ENCODE assay signal across 1 cellular context in the genomic region with DNA sequence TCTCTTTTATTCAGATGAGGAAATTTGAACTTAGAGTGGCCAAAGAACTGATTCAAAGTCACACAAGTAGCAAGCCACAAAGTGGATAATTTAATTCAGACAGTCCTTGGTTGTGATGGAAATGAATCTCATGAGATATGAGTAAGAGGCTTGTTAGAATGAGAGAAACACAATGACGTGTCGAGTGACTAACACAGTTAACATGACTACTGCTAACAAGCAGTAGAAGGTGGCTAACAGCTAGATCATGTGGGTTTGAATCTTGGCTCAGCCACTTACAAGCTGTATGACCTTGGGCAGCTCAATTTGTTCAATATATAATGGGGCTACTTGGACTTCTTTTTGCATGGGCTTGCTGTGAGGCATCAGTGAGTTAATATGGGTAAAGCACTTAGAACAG.
A peak's percentile ranks its signal among the peaks of the same experiment; 100 is the strongest.
TF ChIP-seq lines count a peak whose summit lies in the region.

No MANE protein-coding gene starts in this region.

TF ChIP-seq in SK-N-SH, 30 proteins besides CTCF, POLR2A, EP300 and RAD21 (continued from another document):
- TF ChIP-seq IRF3 (IDR thresholded peaks at IDR 0.05; ENCODE audit: low read depth, low read length) (no peak), EZH2phosphoT487 (IDR thresholded peaks at IDR 0.05; ENCODE audit: borderline replicate concordance, low read depth) (no peak), TCF12 (IDR thresholded peaks at IDR 0.05) (peak; percentile 46), PBX3 (IDR thresholded peaks at IDR 0.05) (peak; percentile 35; the same call in 1 of the 2 replicates), JUND (IDR thresholded peaks at IDR 0.05) (peak; percentile 67; the same call in 1 of the 2 replicates), NFIC (IDR thresholded peaks at IDR 0.05; ENCODE audit: borderline replicate concordance) (peak; percentile 64; the same call in 1 of the 2 replicates), ELF1 (IDR thresholded peaks at IDR 0.05) (no peak), FOSL2 (IDR thresholded peaks at IDR 0.05; ENCODE audit: borderline replicate concordance, low read depth) (peak; percentile 88), MXI1 (IDR thresholded peaks at IDR 0.05; ENCODE audit: low read depth, low read length) (no peak), POLR2AphosphoS5 (IDR thresholded peaks at IDR 0.05; ENCODE audit: low read depth, low read length) (no peak; the same call in 1 of the 2 replicates)
